In genomic region chr5:104018299-104018698, GRCh38 we compare ENCODE assay signal across 16 cellular contexts.
DNase-seq lines count a peak whose midpoint lies in the region; ATAC-seq and TF ChIP-seq lines count a peak whose summit lies in the region.
"Had no signal": no experiment of that assay in that cellular context is flagged by ENCODE, and none has a peak within 500 bp of the region (broad histone marks: within the 10 kb centered on the region; RNA-seq: fewer than 3 reads in every experiment).

No MANE protein-coding gene starts in this region.

- ATAC-seq in WTC11 (no peak), GM21619 (IDR thresholded peaks at IDR 0.05; ENCODE audit: unreplicated experiment) (no peak)

- H3K4me1 ChIP-seq in breast epithelium: no peaks in the 10 kb centered on the region
- H3K4me1 ChIP-seq: Caco-2, SJCRH30 had no signal

- in situ Hi-C loops in G401 (cut with HindIII; ENCODE audit: low sequenced_read_pairs): no loop called here

- CTCF ChIA-PET in MCF 10A (lab: Yijun Ruan, JAX) (no interaction called here), WTC11 (lab: Charles Lee) (no interaction called here)

- BruUV-seq in MCF 10A (replicated peaks; lab: Mats Ljungman, UMichigan): no TSS peak

- H3K36me3 Mint-ChIP-seq in MCF 10A (ENCODE audit: insufficient read depth, unreplicated experiment) (no peaks in the 10 kb centered on the region), WTC11 (peaks cover 21% of the 10 kb centered on the region)
- H3K36me3 Mint-ChIP-seq: CD4-positive, CD25-positive, alpha-beta regulatory T cell had no signal

- H3K4me3 ChIP-seq in breast epithelium: no peak overlapping the region
- H3K4me3 ChIP-seq: SJCRH30 had no signal

- H3K9me3 Mint-ChIP-seq in MCF 10A (ENCODE audit: unreplicated experiment): peaks cover 21% of the 10 kb centered on the region
- peaks cover 44% of the 10 kb centered on the region for H3K9me3 Mint-ChIP-seq in WTC11

- TF ChIP-seq CTCF in MCF 10A (IDR thresholded peaks at IDR 0.05; ENCODE audit: unreplicated experiment) (no peak), breast epithelium (IDR thresholded peaks at IDR 0.05) (no peak), WTC11 (IDR thresholded peaks at IDR 0.05) (no peak)

- peaks cover 0 to 12% of the 10 kb centered on the region in 2 donors for H3K9me3 ChIP-seq in breast epithelium

- no peak for TF ChIP-seq POLR2A in breast epithelium (IDR thresholded peaks at IDR 0.05)

- POLR2A ChIA-PET in MCF 10A (lab: Yijun Ruan, JAX): no interaction called here
- POLR2A ChIA-PET in WTC11 (lab: Charles Lee): no interaction called here

- intact Hi-C loops in MCF 10A (cut with micrococcal nuclease) (no loop called here), breast epithelium (cut with DNase I; ENCODE audit: low total_unique reads) (no loop called here)

- DNase-seq in MCF 10A (ENCODE audit: unreplicated experiment): peak; percentile 8
- no peak for DNase-seq in breast epithelium (ENCODE audit: low spot score in 2 of 2)
- peak; percentile 18 for DNase-seq in M059J (ENCODE audit: low read depth)
- no peak for DNase-seq in WTC11 (ENCODE audit: low spot score)
- no peak for DNase-seq in NCI-H187 (lab: John Stamatoyannopoulos, UW)
- DNase-seq in G401 (ENCODE audit: low spot score): no peak
- DNase-seq: Caco-2; CD4-positive, CD25-positive, alpha-beta regulatory T cell; DND-41; IMR-90; NCI-H1436; NCI-H2029 treated with DMSO at 0.1 percent for 48 hours; NCI-H524 had no signal

- H3K27ac Mint-ChIP-seq in MCF 10A (ENCODE audit: low read depth, unreplicated experiment) (no peak overlapping the region), WTC11 (no peak overlapping the region)
- H3K27ac Mint-ChIP-seq: B cell; CD4-positive, CD25-positive, alpha-beta regulatory T cell had no signal

- no peak overlapping the region for H3K27ac ChIP-seq in breast epithelium
- H3K27ac ChIP-seq: SJCRH30 had no signal

- H3K36me3 ChIP-seq in breast epithelium: no peaks in the 10 kb centered on the region
- H3K36me3 ChIP-seq: SJCRH30 had no signal

- H3K27me3 Mint-ChIP-seq in MCF 10A (ENCODE audit: insufficient read depth, unreplicated experiment) (no peaks in the 10 kb centered on the region), WTC11 (ENCODE audit: low read depth) (no peaks in the 10 kb centered on the region)
- H3K27me3 Mint-ChIP-seq: B cell had no signal

- H3K4me1 Mint-ChIP-seq in MCF 10A (ENCODE audit: insufficient read depth, unreplicated experiment) (no peaks in the 10 kb centered on the region), WTC11 (peaks cover 6% of the 10 kb centered on the region)
- H3K4me1 Mint-ChIP-seq: B cell; CD4-positive, CD25-positive, alpha-beta regulatory T cell had no signal

- no peak overlapping the region for H3K4me3 Mint-ChIP-seq in MCF 10A (ENCODE audit: unreplicated experiment)
- no peak overlapping the region for H3K4me3 Mint-ChIP-seq in WTC11
- H3K4me3 Mint-ChIP-seq: B cell had no signal

- H3K27me3 ChIP-seq in breast epithelium: no peaks in the 10 kb centered on the region
- H3K27me3 ChIP-seq: SJCRH30 had no signal

TF ChIP-seq in WTC11, 78 proteins besides CTCF, POLR2A, EP300 and RAD21:
- TF ChIP-seq IRF1 (CRISPR knock-in tag; IDR thresholded peaks at IDR 0.05) (no peak), ZNF317 (CRISPR knock-in tag; IDR thresholded peaks at IDR 0.05; ENCODE audit: borderline replicate concordance, low read depth) (peak; percentile 96)

Comparison
In these comparisons a context has a peak if more than half of its experiments do, and no peak if none do; other contexts are left out.
1. DNase-seq: peak in MCF 10A (single experiment) and M059J (single experiment); none in breast epithelium (0 of 2), WTC11 (single experiment), NCI-H187 (0 of 2) and G401 (single experiment).